Comparison of ENCODE assay signal across 7 cellular contexts in the genomic region with DNA sequence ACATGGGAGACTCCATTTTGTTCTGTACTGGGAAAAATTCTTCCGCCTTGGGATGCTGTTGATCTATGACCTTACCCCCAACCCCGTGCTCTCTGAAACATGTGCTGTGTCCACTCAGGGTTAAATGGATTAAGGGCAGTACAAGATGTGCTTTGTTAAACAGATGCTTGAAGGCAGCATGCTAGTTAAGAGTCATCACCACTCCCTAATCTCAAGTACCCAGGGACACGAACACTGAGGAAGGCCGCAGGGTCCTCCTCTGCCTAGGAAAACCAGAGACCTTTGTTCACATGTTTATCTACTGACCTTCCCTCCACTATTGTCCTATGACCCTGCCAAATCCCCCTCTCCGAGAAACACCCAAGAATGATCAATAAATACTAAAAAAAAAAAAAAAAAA. TPM values are rescaled to one million over a fixed set of nuclear protein-coding genes. Genes with fewer than 3 reads are reported as not detected.
DNase-seq lines count a peak whose midpoint lies in the region; ATAC-seq, FAIRE-seq and TF ChIP-seq lines count a peak whose summit lies in the region.
"Not testable (repeated sequence)": the region's sequence is repeated elsewhere in the genome, so short reads cannot be mapped to it uniquely, and the experiment has no call there.

No MANE protein-coding gene starts in this region.

- TF ChIP-seq CTCF in CD14-positive monocyte (IDR thresholded peaks at IDR 0.05); activated CD8-positive, alpha-beta T cell treated with anti-CD3 and anti-CD28 coated beads for 36 hours (IDR thresholded peaks at IDR 0.05); glutamatergic neuron (IDR thresholded peaks at IDR 0.05; ENCODE audit: partially characterized antibody, unreplicated experiment); HepG2 (CRISPR knock-in tag; IDR thresholded peaks at IDR 0.05); neural crest cell (conservative IDR thresholded peaks at IDR 0.05): not testable (repeated sequence)

- POLR2A ChIA-PET in activated CD8-positive, alpha-beta T cell treated with anti-CD3 and anti-CD28 coated beads for 36 hours (lab: Charles Lee), result interaction anchor here (0.8 to 0.9 kb wide), 2 partner anchors 15 to 36 kb away, joined by 3 to 4 read pairs; no protein-coding TSS in a partner anchor
- POLR2A ChIA-PET in HepG2 (lab: Yijun Ruan, JAX), result not testable (repeated sequence)

- not testable (repeated sequence) for H3K27ac ChIP-seq in HepG2 (ENCODE audit: extremely low read length, insufficient read depth, low read length)

- peaks cover 34% of the 10 kb centered on the region for H4K20me1 ChIP-seq in HepG2 (ENCODE audit: insufficient read depth, low read length)

- not testable (repeated sequence) for H3K27me3 ChIP-seq in HepG2 (ENCODE audit: control insufficient read depth in 1 of 2, insufficient read depth in 2 of 2, low read length in 2 of 2)

- not testable (repeated sequence) for ATAC-seq in activated CD8-positive, alpha-beta T cell treated with anti-CD3 and anti-CD28 coated beads for 36 hours; central memory CD8-positive, alpha-beta T cell (replicated peaks; ENCODE audit: extremely low read depth, poor library complexity, severe bottlenecking); HepG2; stimulated activated naive B cell treated with anti-CD40 and anti-IgM and Interleukin-4, amounts not matched to agents 10 μg/mL and 1 μg/mL and 100 μg/mL, for 72 hours (replicated peaks)

- peaks cover 0 to 15% of the 10 kb centered on the region in 2 experiments; a peak in 3 of 5 replicates for H3K36me3 ChIP-seq in HepG2 (replicated peaks in 1 of 2; ENCODE audit: control insufficient read depth in 1 of 2, insufficient read depth in 2 of 2, low read length in 2 of 2)

- not testable (repeated sequence) for TF ChIP-seq POLR2A in HepG2 (IDR thresholded peaks at IDR 0.05; ENCODE audit: insufficient read depth in 1 of 2, low read depth in 2 of 2, low read length in 2 of 2)

- H3K36me3 Mint-ChIP-seq in CD14-positive monocyte (peaks cover 22 to 24% of the 10 kb centered on the region in 2 donors), glutamatergic neuron (ENCODE audit: unreplicated experiment) (peaks cover 25% of the 10 kb centered on the region), neural crest cell (ENCODE audit: low read depth) (peaks cover 33% of the 10 kb centered on the region)
- H3K36me3 Mint-ChIP-seq in activated CD8-positive, alpha-beta T cell treated with anti-CD3 and anti-CD28 coated beads for 36 hours (ENCODE audit: low read depth), result peaks cover 20% of the 10 kb centered on the region
- H3K36me3 Mint-ChIP-seq in central memory CD8-positive, alpha-beta T cell (ENCODE audit: insufficient read depth), result not testable (repeated sequence)
- peaks cover 25 to 42% of the 10 kb centered on the region in 2 donors for H3K36me3 Mint-ChIP-seq in stimulated activated naive B cell treated with anti-CD40 and anti-IgM and Interleukin-4, amounts not matched to agents 10 μg/mL and 1 μg/mL and 100 μg/mL, for 72 hours

- BruUV-seq in HepG2 (replicated peaks; lab: Mats Ljungman, UMichigan), result TSS peak; percentile 25

- H3K4me1 ChIP-seq in HepG2 (ENCODE audit: insufficient read depth, low read length), result peaks cover 41% of the 10 kb centered on the region

- intact Hi-C loops in CD14-positive monocyte (cut with micrococcal nuclease); activated CD8-positive, alpha-beta T cell treated with anti-CD3 and anti-CD28 coated beads for 36 hours (cut with micrococcal nuclease); HepG2 (cut with micrococcal nuclease; ENCODE audit: unreplicated experiment): not testable (repeated sequence)

- not testable (repeated sequence) for H3K9me3 Mint-ChIP-seq in CD14-positive monocyte; activated CD8-positive, alpha-beta T cell treated with anti-CD3 and anti-CD28 coated beads for 36 hours; central memory CD8-positive, alpha-beta T cell; neural crest cell; stimulated activated naive B cell treated with anti-CD40 and anti-IgM and Interleukin-4, amounts not matched to agents 10 μg/mL and 1 μg/mL and 100 μg/mL, for 72 hours
- H3K9me3 Mint-ChIP-seq in glutamatergic neuron (ENCODE audit: unreplicated experiment), result peaks cover 12% of the 10 kb centered on the region

- not testable (repeated sequence) for DNase-seq in CD14-positive monocyte (ENCODE audit: low spot score); activated CD8-positive, alpha-beta T cell treated with anti-CD3 and anti-CD28 coated beads for 36 hours; central memory CD8-positive, alpha-beta T cell (ENCODE audit: low spot score in 2 of 2); glutamatergic neuron; HepG2 (ENCODE audit: low spot score); stimulated activated naive B cell treated with anti-CD40 and anti-IgM and Interleukin-4, amounts not matched to agents 10 μg/mL and 1 μg/mL and 100 μg/mL, for 72 hours
- DNase-seq in neural crest cell (ENCODE audit: low read depth, low spot score), result peak; percentile 7

- peaks cover 87% of the 10 kb centered on the region for H3K79me2 ChIP-seq in HepG2 (ENCODE audit: insufficient read depth, low read length)

- not testable (repeated sequence) for H3K9me3 ChIP-seq in HepG2 (ENCODE audit: low read length)

- H3K4me2 ChIP-seq in HepG2 (ENCODE audit: low read depth, low read length), result not testable (repeated sequence)

- not testable (repeated sequence) for H2AFZ ChIP-seq in HepG2 (ENCODE audit: low read length)

- not testable (repeated sequence) for H3K4me3 Mint-ChIP-seq in CD14-positive monocyte; activated CD8-positive, alpha-beta T cell treated with anti-CD3 and anti-CD28 coated beads for 36 hours; central memory CD8-positive, alpha-beta T cell; glutamatergic neuron (ENCODE audit: unreplicated experiment); stimulated activated naive B cell treated with anti-CD40 and anti-IgM and Interleukin-4, amounts not matched to agents 10 μg/mL and 1 μg/mL and 100 μg/mL, for 72 hours
- peak overlapping the region; percentile 80 for H3K4me3 Mint-ChIP-seq in neural crest cell

- not testable (repeated sequence) for H3K4me3 ChIP-seq in HepG2 (replicated peaks in 1 of 3; ENCODE audit: insufficient read depth in 1 of 3, low read depth in 2 of 3, low read length in 3 of 3)

- H3K27me3 Mint-ChIP-seq in CD14-positive monocyte (ENCODE audit: low read depth in 3 of 3); activated CD8-positive, alpha-beta T cell treated with anti-CD3 and anti-CD28 coated beads for 36 hours; central memory CD8-positive, alpha-beta T cell; glutamatergic neuron (ENCODE audit: unreplicated experiment); neural crest cell (ENCODE audit: low read depth); stimulated activated naive B cell treated with anti-CD40 and anti-IgM and Interleukin-4, amounts not matched to agents 10 μg/mL and 1 μg/mL and 100 μg/mL, for 72 hours: not testable (repeated sequence)

- H3K27ac Mint-ChIP-seq in CD14-positive monocyte (peak overlapping the region in 4 of 7 donors; percentile 14 to 68 (median 33)), glutamatergic neuron (ENCODE audit: unreplicated experiment) (peak overlapping the region; percentile 92)
- peak overlapping the region; percentile 16 for H3K27ac Mint-ChIP-seq in activated CD8-positive, alpha-beta T cell treated with anti-CD3 and anti-CD28 coated beads for 36 hours
- peak overlapping the region; percentile 35 for H3K27ac Mint-ChIP-seq in central memory CD8-positive, alpha-beta T cell (ENCODE audit: low read depth)
- not testable (repeated sequence) for H3K27ac Mint-ChIP-seq in neural crest cell (ENCODE audit: unreplicated experiment)
- H3K27ac Mint-ChIP-seq in stimulated activated naive B cell treated with anti-CD40 and anti-IgM and Interleukin-4, amounts not matched to agents 10 μg/mL and 1 μg/mL and 100 μg/mL, for 72 hours, result peak overlapping the region; percentile 75

- WGBS in HepG2 (ENCODE audit: low lambda C conversion rate), result 70% methylated on average over 4 of the region's 5 CpGs

- not testable (repeated sequence) for TF ChIP-seq RAD21 in HepG2 (CRISPR knock-in tag; IDR thresholded peaks at IDR 0.05)

- CTCF ChIA-PET in activated CD8-positive, alpha-beta T cell treated with anti-CD3 and anti-CD28 coated beads for 36 hours (lab: Charles Lee); HepG2 (lab: Yijun Ruan, JAX; ENCODE audit: low intra/inter-chr PET ratio, low total read pairs): not testable (repeated sequence)

- not testable (repeated sequence) for FAIRE-seq in HepG2 (lab: Jason Lieb, UNC)

- peaks cover 36% of the 10 kb centered on the region for H3K4me1 Mint-ChIP-seq in CD14-positive monocyte
- peaks cover 62% of the 10 kb centered on the region for H3K4me1 Mint-ChIP-seq in activated CD8-positive, alpha-beta T cell treated with anti-CD3 and anti-CD28 coated beads for 36 hours (ENCODE audit: low read depth)
- H3K4me1 Mint-ChIP-seq in central memory CD8-positive, alpha-beta T cell, result peaks cover 75% of the 10 kb centered on the region
- H3K4me1 Mint-ChIP-seq in glutamatergic neuron (ENCODE audit: low read depth, unreplicated experiment), result peaks cover 11% of the 10 kb centered on the region
- peaks cover 57% of the 10 kb centered on the region for H3K4me1 Mint-ChIP-seq in neural crest cell
- H3K4me1 Mint-ChIP-seq in stimulated activated naive B cell treated with anti-CD40 and anti-IgM and Interleukin-4, amounts not matched to agents 10 μg/mL and 1 μg/mL and 100 μg/mL, for 72 hours, result peaks cover 24 to 87% of the 10 kb centered on the region in 2 donors

- in situ Hi-C loops in HepG2 (cut with HindIII; ENCODE audit: extremely low pct_ligation_motif_present, low pct_unique_long_range_greater_than_20kb), result not testable (repeated sequence)

- not testable (repeated sequence) for H3K9ac ChIP-seq in HepG2 (ENCODE audit: insufficient read depth, low read depth, low read length)

- not testable (repeated sequence) for TF ChIP-seq EP300 in HepG2 (IDR thresholded peaks at IDR 0.05; ENCODE audit: low read depth in 2 of 2, low read length in 2 of 2); HepG2 (CRISPR knock-in tag; IDR thresholded peaks at IDR 0.05; ENCODE audit: borderline replicate concordance)

RNA-seq across cellular contexts. Expression of a gene that starts 19.4 kb away (rescaled TPM):
- polyA plus RNA-seq in CD14-positive monocyte (100 to 1,000 TPM; 118 to 148 TPM), HepG2 (2011; rRNA removed) (92.7 and 114 TPM in 2 replicates)
- total RNA-seq in activated CD8-positive, alpha-beta T cell treated with anti-CD3 and anti-CD28 coated beads for 36 hours, result 10 to 100 TPM; 87.1 to 93.4 TPM
- total RNA-seq in glutamatergic neuron (ENCODE audit: unreplicated experiment) (148 TPM), HepG2 (2016; rRNA removed; fragmentation: Illumina TruSeq; extraction: Trizol) (107 and 154 TPM in 2 replicates), neural crest cell (118 and 123 TPM in 2 replicates)
- total RNA-seq in HepG2 (2016; cell fraction: cytosol; rRNA removed; fragmentation: Illumina TruSeq; extraction: Trizol; ENCODE audit: low read depth), result 39.6 and 40.0 TPM in 2 replicates
- total RNA-seq in HepG2 (2016; cell fraction: insoluble cytoplasmic fraction; rRNA removed; fragmentation: Illumina TruSeq; extraction: Trizol), result 109 and 140 TPM in 2 replicates
- 33.8 and 38.8 TPM in 2 replicates for total RNA-seq in HepG2 (2016; cell fraction: membrane; rRNA removed; fragmentation: Illumina TruSeq; extraction: Trizol)
- 42.1 and 45.3 TPM in 2 replicates for total RNA-seq in HepG2 (2016; cell fraction: nucleus; rRNA removed; fragmentation: Illumina TruSeq; extraction: Trizol)
- polyA plus RNA-seq in HepG2 (2011; cell fraction: cytosol; rRNA removed), result 31.9 and 48.7 TPM in 2 replicates
- polyA plus RNA-seq in HepG2 (2011; cell fraction: nucleus; rRNA removed), result 24.0 TPM in 2 replicates
- polyA plus RNA-seq in HepG2 (2012), result 75.2 and 78.0 TPM in 2 replicates
- polyA plus RNA-seq in HepG2 (2016; cell fraction: cytosol; fragmentation: Illumina TruSeq; extraction: Trizol; ENCODE audit: low read depth), result 5.4 and 6.7 TPM in 2 replicates
- 98.7 and 119 TPM in 2 replicates for polyA plus RNA-seq in HepG2 (2016; cell fraction: insoluble cytoplasmic fraction; fragmentation: Illumina TruSeq; extraction: Trizol; ENCODE audit: low read depth)
- polyA plus RNA-seq in HepG2 (2016; cell fraction: membrane; fragmentation: Illumina TruSeq; extraction: Trizol; ENCODE audit: low read depth), result 10.3 and 16.3 TPM in 2 replicates
- 43.1 and 52.9 TPM in 2 replicates for polyA plus RNA-seq in HepG2 (2016; cell fraction: nucleus; fragmentation: Illumina TruSeq; extraction: Trizol; ENCODE audit: insufficient read depth, low read depth)
- 51.6 and 79.2 TPM in 2 replicates for polyA minus RNA-seq in HepG2 (2011; rRNA and poly(A)+ RNA removed; ENCODE audit: low replicate concordance)
- polyA minus RNA-seq in HepG2 (2011; cell fraction: cytosol; rRNA and poly(A)+ RNA removed), result 36.6 and 37.6 TPM in 2 replicates
- 25.8 and 27.6 TPM in 2 replicates for polyA minus RNA-seq in HepG2 (2011; cell fraction: nucleus; rRNA and poly(A)+ RNA removed)
